In the genomic region with DNA sequence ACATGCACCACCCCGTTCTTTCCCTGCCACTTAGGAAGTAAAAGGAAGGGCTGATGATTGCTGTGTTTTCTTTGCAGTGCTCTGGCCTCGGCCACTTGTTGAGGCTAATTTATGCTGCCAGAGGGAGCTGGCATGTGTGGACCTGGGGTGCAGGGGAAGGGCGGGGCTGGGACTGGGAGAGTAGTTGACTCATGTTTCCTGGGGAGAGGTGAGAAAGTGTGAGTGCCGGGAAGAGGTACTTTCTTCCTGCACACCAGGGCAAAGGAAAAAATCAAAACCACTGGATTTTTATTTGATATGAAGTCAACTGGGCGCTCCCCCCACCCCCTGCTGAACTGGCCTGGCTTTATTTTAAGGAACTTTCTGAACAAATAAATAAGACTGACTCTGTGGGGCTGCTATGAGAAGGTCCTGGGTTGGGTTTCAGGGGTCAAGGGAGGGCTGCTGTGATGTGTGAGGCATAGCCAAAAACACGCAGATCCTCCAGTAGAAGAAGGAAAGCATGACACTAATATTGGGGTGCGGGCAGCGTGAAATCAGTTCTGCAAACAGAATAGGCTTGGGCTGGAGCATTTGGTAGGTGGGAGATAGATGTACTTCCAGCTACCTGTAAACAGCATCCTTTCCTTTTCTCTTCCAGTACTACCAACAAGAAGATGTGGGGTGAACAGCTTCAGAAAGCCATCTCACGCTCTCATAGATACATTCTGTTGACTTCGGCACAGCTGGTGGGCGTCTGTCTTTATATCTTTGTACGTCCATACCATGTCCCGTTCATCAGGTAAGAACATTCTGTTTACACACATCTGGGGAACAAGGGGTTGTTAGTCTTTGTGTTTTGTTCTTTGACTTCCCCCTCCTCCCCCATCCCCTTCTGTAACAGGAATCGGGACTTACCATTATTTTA, we compare ENCODE assay signal across 1 cellular context.
TF ChIP-seq lines count a peak whose summit lies in the region.

No MANE protein-coding gene starts in this region.

TF ChIP-seq in HCT116, 20 proteins besides CTCF, POLR2A, EP300 and RAD21 (continued from another document):
- TF ChIP-seq, protein P1, sequence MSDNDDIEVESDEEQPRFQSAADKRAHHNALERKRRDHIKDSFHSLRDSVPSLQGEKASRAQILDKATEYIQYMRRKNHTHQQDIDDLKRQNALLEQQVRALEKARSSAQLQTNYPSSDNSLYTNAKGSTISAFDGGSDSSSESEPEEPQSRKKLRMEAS (IDR thresholded peaks at IDR 0.05) = peak; percentile 92
- TF ChIP-seq, protein P2, sequence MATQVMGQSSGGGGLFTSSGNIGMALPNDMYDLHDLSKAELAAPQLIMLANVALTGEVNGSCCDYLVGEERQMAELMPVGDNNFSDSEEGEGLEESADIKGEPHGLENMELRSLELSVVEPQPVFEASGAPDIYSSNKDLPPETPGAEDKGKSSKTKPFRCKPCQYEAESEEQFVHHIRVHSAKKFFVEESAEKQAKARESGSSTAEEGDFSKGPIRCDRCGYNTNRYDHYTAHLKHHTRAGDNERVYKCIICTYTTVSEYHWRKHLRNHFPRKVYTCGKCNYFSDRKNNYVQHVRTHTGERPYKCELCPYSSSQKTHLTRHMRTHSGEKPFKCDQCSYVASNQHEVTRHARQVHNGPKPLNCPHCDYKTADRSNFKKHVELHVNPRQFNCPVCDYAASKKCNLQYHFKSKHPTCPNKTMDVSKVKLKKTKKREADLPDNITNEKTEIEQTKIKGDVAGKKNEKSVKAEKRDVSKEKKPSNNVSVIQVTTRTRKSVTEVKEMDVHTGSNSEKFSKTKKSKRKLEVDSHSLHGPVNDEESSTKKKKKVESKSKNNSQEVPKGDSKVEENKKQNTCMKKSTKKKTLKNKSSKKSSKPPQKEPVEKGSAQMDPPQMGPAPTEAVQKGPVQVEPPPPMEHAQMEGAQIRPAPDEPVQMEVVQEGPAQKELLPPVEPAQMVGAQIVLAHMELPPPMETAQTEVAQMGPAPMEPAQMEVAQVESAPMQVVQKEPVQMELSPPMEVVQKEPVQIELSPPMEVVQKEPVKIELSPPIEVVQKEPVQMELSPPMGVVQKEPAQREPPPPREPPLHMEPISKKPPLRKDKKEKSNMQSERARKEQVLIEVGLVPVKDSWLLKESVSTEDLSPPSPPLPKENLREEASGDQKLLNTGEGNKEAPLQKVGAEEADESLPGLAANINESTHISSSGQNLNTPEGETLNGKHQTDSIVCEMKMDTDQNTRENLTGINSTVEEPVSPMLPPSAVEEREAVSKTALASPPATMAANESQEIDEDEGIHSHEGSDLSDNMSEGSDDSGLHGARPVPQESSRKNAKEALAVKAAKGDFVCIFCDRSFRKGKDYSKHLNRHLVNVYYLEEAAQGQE (IDR thresholded peaks at IDR 0.05; ENCODE audit: low read depth) = no peak
- no peak for TF ChIP-seq CEBPB (IDR thresholded peaks at IDR 0.05; ENCODE audit: low read depth)
- TF ChIP-seq SRF (IDR thresholded peaks at IDR 0.05; ENCODE audit: low read depth) = no peak
- peak; percentile 36 for TF ChIP-seq YY1 (IDR thresholded peaks at IDR 0.05; ENCODE audit: extremely low read depth, insufficient replicate concordance, low read depth, low read length)
